13 cellular contexts compared by ENCODE assay signal in the genomic region with DNA sequence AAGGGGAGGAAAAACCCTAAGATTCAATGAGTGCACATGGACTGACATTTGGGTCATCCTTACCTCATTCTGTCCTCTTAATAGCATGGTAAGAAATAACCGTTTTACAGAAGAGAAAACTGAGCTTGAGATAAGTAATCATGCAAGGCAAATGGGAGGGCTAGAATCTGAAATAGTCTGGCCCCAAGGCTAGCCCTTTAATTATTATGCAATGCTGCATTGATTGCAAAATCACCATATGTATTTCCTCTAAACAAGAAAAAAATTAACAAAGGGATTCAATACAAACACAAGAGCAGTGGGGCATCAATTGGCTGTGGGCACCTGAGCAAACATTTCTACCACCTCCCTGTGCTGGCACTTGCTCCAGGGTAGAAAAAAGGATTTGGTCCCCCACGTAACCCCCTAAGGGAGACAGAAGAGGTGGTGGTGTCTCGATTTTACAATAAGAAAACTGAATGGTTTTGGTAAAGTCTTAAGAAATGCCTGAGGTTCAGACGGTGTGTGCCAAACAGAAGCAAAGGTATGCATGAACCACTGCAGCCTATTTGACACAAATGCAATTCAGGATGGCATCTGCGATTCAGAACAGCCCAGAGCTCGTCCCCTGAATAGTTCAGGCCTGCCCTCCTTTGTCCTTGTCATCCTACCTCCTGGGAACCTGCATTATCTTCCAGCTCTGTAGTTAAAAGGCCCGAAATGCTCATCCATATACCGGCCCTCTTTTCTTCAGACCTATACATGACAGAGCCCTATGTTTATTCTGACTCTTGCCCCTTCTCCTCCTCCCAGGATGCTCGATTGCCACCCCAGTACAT. TPM values are rescaled to one million over a fixed set of nuclear protein-coding genes. Genes with fewer than 3 reads are reported as not detected.
DNase-seq lines count a peak whose midpoint lies in the region; ATAC-seq, FAIRE-seq and TF ChIP-seq lines count a peak whose summit lies in the region.
"Had no signal": no experiment of that assay in that cellular context is flagged by ENCODE, and none has a peak within 500 bp of the region (broad histone marks: within the 10 kb centered on the region; RNA-seq: fewer than 3 reads in every experiment).

No MANE protein-coding gene starts in this region.

- intact Hi-C loops in CD14-positive monocyte (cut with micrococcal nuclease): no loop called here

- H3K4me3 ChIP-seq in OCI-LY3 (ENCODE audit: low read length): no peak overlapping the region
- no peak overlapping the region for H3K4me3 ChIP-seq in fibroblast of villous mesenchyme (ENCODE audit: low read depth, low read length)
- H3K4me3 ChIP-seq in coronary artery: no peak overlapping the region
- H3K4me3 ChIP-seq: HAP-1 had no signal

- no peaks in the 10 kb centered on the region for H3K9me3 ChIP-seq in OCI-LY3 (ENCODE audit: insufficient read depth, low read length)
- H3K9me3 ChIP-seq: HAP-1 had no signal

- peaks cover 2 to 7% of the 10 kb centered on the region in 2 donors for H3K36me3 Mint-ChIP-seq in CD14-positive monocyte

- H4K20me1 ChIP-seq in OCI-LY3 (ENCODE audit: insufficient read depth, low read length): peaks cover 19% of the 10 kb centered on the region

- no peaks in the 10 kb centered on the region for H3K9me3 Mint-ChIP-seq in CD14-positive monocyte

- DNase-seq in CD14-positive monocyte (ENCODE audit: low spot score) (no peak), fibroblast of villous mesenchyme (ENCODE audit: low read depth) (peak; percentile 78), frontal cortex (ENCODE audit: low spot score in 2 of 2) (no peak), coronary artery (ENCODE audit: low spot score) (no peak)
- DNase-seq in stimulated activated CD4-positive, alpha-beta T cell treated with anti-CD3 and anti-CD28 coated beads, Interleukin-4, amount 100 ng/mL, for 1 hour: no peak
- DNase-seq: mesendoderm, NCI-H1105 treated with DMSO at 0.1 percent for 48 hours had no signal

- ATAC-seq in GM21423 (IDR thresholded peaks at IDR 0.05; ENCODE audit: unreplicated experiment) (peak; percentile 39), HG03025 (IDR thresholded peaks at IDR 0.05; ENCODE audit: low FRiP score, unreplicated experiment) (no peak)

- H3K36me3 ChIP-seq in OCI-LY3 (replicated peaks; ENCODE audit: low read depth, low read length): peaks cover 6% of the 10 kb centered on the region
- H3K36me3 ChIP-seq: HAP-1 had no signal

- H3K27ac ChIP-seq in OCI-LY3 (ENCODE audit: low read length) (peak overlapping the region; percentile 2; the same call in 1 of the 2 replicates), coronary artery (no peak overlapping the region)

- H3K9ac ChIP-seq in OCI-LY3 (ENCODE audit: low read length): no peak overlapping the region

- peak overlapping the region; percentile 40 for H3K4me2 ChIP-seq in OCI-LY3 (ENCODE audit: low read length)

- peaks cover 0 to 2% (median 0%) of the 10 kb centered on the region in 3 donors for H3K27me3 Mint-ChIP-seq in CD14-positive monocyte (ENCODE audit: low read depth in 3 of 3)

- H2AFZ ChIP-seq in OCI-LY3 (ENCODE audit: low read depth, low read length): no peak overlapping the region

- no peaks in the 10 kb centered on the region for H3K27me3 ChIP-seq in OCI-LY3 (ENCODE audit: low read depth, low read length)

- peak overlapping the region; percentile 68 to 94 (median 91) for H3K27ac Mint-ChIP-seq in CD14-positive monocyte

- FAIRE-seq in frontal cortex (lab: Jason Lieb, UNC): no peak
- FAIRE-seq: colon, TTC549 had no signal

- peaks cover 94% of the 10 kb centered on the region for H3K79me2 ChIP-seq in OCI-LY3 (ENCODE audit: low read length)

- no peak for TF ChIP-seq CTCF in CD14-positive monocyte (IDR thresholded peaks at IDR 0.05)
- no peak for TF ChIP-seq CTCF in OCI-LY3 (IDR thresholded peaks at IDR 0.05; ENCODE audit: low read depth, low read length)
- TF ChIP-seq CTCF in fibroblast of villous mesenchyme (IDR thresholded peaks at IDR 0.05; ENCODE audit: insufficient read depth, low read depth, low read length): no peak
- no peak for TF ChIP-seq CTCF in coronary artery (IDR thresholded peaks at IDR 0.05)

- peaks cover 53% of the 10 kb centered on the region for H3K4me1 Mint-ChIP-seq in CD14-positive monocyte

- peaks cover 30% of the 10 kb centered on the region for H3K4me1 ChIP-seq in OCI-LY3 (ENCODE audit: low read length)

- peak overlapping the region in 1 of 2 donors; percentile 76 for H3K4me3 Mint-ChIP-seq in CD14-positive monocyte

RNA-seq across cellular contexts. Expression of gene PIP4K2A, which starts 23.6 kb away (rescaled TPM):
- polyA plus RNA-seq in CD14-positive monocyte: 10 to 100 TPM in 1 of 2 donors, 1 to 10 TPM in 1; 9.7 to 16.6 TPM
- 35.8 and 66.7 TPM in 2 replicates for total RNA-seq in fibroblast of villous mesenchyme
- 56.7 TPM for total RNA-seq in frontal cortex
